Comparison of ENCODE assay signal across 8 cellular contexts in genomic region chr12:7128681-7129593, GRCh38. TPM values are rescaled to one million over a fixed set of nuclear protein-coding genes. Genes with fewer than 3 reads are reported as not detected.
A peak's percentile ranks its signal among the peaks of the same experiment; 100 is the strongest.
DNase-seq lines count a peak whose midpoint lies in the region; ATAC-seq and TF ChIP-seq lines count a peak whose summit lies in the region.

A gene with protein sequence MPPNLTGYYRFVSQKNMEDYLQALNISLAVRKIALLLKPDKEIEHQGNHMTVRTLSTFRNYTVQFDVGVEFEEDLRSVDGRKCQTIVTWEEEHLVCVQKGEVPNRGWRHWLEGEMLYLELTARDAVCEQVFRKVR (minus strand): TSS chr12:7128889. CDS start chr12:7128775, 114 bp downstream.

- intact Hi-C loops in psoas muscle (cut with DNase I) = no loop called here

- no peaks in the 10 kb centered on the region for H3K36me3 ChIP-seq in Peyer's patch
- H3K36me3 ChIP-seq in psoas muscle (ENCODE audit: insufficient read depth in 1 of 2, low read depth in 1 of 2) = no peaks in the 10 kb centered on the region

- TF ChIP-seq POLR2A in Peyer's patch (IDR thresholded peaks at IDR 0.05) = no peak

- WGBS in psoas muscle, 3 donors = 35 to 40% (median 39%) methylated on average over 11 of the region's 11 CpGs

- ATAC-seq in psoas muscle = peak in 2 of 4 donors; percentile 7 to 11
- ATAC-seq in HG03571 (IDR thresholded peaks at IDR 0.05; ENCODE audit: unreplicated experiment) = no peak

- H3K27me3 ChIP-seq in Peyer's patch = no peaks in the 10 kb centered on the region
- H3K27me3 ChIP-seq in psoas muscle (ENCODE audit: insufficient read depth in 3 of 3, low read length in 2 of 3) = peaks cover 0 to 31% (median 5%) of the 10 kb centered on the region in 3 donors

- H3K9me3 ChIP-seq in Peyer's patch (no peaks in the 10 kb centered on the region), psoas muscle (no peaks in the 10 kb centered on the region)

- H3K4me1 ChIP-seq in Peyer's patch = peaks cover 0 to 26% (median 7%) of the 10 kb centered on the region in 4 donors
- H3K4me1 ChIP-seq in psoas muscle = peaks cover 8% of the 10 kb centered on the region

- H3K4me3 ChIP-seq in GM12865 (ENCODE audit: low read depth, low read length) (peak within 1 kb of the TSS; percentile 76), Peyer's patch (peak within 1 kb of the TSS; percentile 52 to 71 (median 62)), fibroblast of mammary gland (ENCODE audit: control insufficient read depth, low read depth, low read length) (peak within 1 kb of the TSS; percentile 61), psoas muscle (peak within 1 kb of the TSS; percentile 65)

- no peak for DNase-seq in GM12865 (ENCODE audit: low read depth)
- DNase-seq in Peyer's patch = peak in 1 of 3 donors; percentile 27
- DNase-seq in fibroblast of mammary gland (ENCODE audit: low read depth) = no peak
- DNase-seq in psoas muscle = no peak
- DNase-seq in NCI-H2171 (lab: John Stamatoyannopoulos, UW) = no peak
- no peak for DNase-seq in NCI-H2081 treated with DMSO at 0.1 percent for 48 hours (lab: John Stamatoyannopoulos, UW)
- no peak for DNase-seq in GM03348 (ENCODE audit: low spot score)

- no peak for TF ChIP-seq CTCF in GM12865 (IDR thresholded peaks at IDR 0.05; ENCODE audit: insufficient read depth, low read depth, low read length, missing control alignments)
- TF ChIP-seq CTCF in Peyer's patch (IDR thresholded peaks at IDR 0.05) = no peak
- TF ChIP-seq CTCF in fibroblast of mammary gland (conservative IDR thresholded peaks at IDR 0.05; ENCODE audit: control insufficient read depth, insufficient read depth, low read depth, low read length) = no peak
- no peak for TF ChIP-seq CTCF in psoas muscle (IDR thresholded peaks at IDR 0.05)

- peak within 1 kb of the TSS; percentile 69 to 85 (median 72) for H3K27ac ChIP-seq in Peyer's patch
- H3K27ac ChIP-seq in psoas muscle = peak within 1 kb of the TSS; percentile 3

RNA-seq across cellular contexts. Expression of the gene that starts here (rescaled TPM):
- 10 to 100 TPM in 1 of 4 donors, 1 to 10 TPM in 2, not detected in 1; 3.7 to 64.4 (median 4.3) TPM for total RNA-seq in Peyer's patch
- total RNA-seq in psoas muscle = under 1 TPM in 2 of 4 donors, not detected in 2; 0.48 to 0.61 TPM
- polyA plus RNA-seq in psoas muscle = 1 to 10 TPM in 2 of 3 donors, under 1 TPM in 1; 0.18 to 1.4 (median 1.2) TPM
